Comparison of ENCODE assay signal across 1 cellular context in genomic region chr9:116101516-116101915, GRCh38.
TF ChIP-seq lines count a peak whose summit lies in the region.

No MANE protein-coding gene starts in this region.

TF ChIP-seq in A549, 52 proteins besides CTCF, POLR2A, EP300 and RAD21 (continued from another document):
- TF ChIP-seq HES2 (IDR thresholded peaks at IDR 0.05) (peak; percentile 63; the same call in 1 of the 2 replicates), FOSB (CRISPR knock-in tag; IDR thresholded peaks at IDR 0.05) (no peak), PHF8 (IDR thresholded peaks at IDR 0.05; ENCODE audit: borderline replicate concordance, low read depth) (no peak), PBX3 (IDR thresholded peaks at IDR 0.05) (no peak), GATA3 (IDR thresholded peaks at IDR 0.05; ENCODE audit: borderline replicate concordance) (peak; percentile 60; the same call in 1 of the 2 replicates), CHD2 (IDR thresholded peaks at IDR 0.05; ENCODE audit: low read length, partially characterized antibody) (no peak), CBX2 (IDR thresholded peaks at IDR 0.05; ENCODE audit: borderline replicate concordance, low read depth) (no peak), CBX8 (IDR thresholded peaks at IDR 0.05) (no peak), BCL3 (IDR thresholded peaks at IDR 0.05) (0 out of 3 replicates have a peak, but pooled peaks have one; percentile 45), MAFK (IDR thresholded peaks at IDR 0.05; ENCODE audit: partially characterized antibody) (no peak), RNF2 (IDR thresholded peaks at IDR 0.05; ENCODE audit: borderline replicate concordance, low read depth) (no peak)
